ENCODE assay signal across 1 cellular context in genomic region chr11:69670158-69670845, GRCh38.
TF ChIP-seq lines count a peak whose summit lies in the region.

No MANE protein-coding gene starts in this region.

TF ChIP-seq in K562, 482 proteins besides CTCF, POLR2A, EP300 and RAD21 (continued from another document and continues in another):
- no peak for TF ChIP-seq RNF219 (CRISPR knock-in tag; IDR thresholded peaks at IDR 0.05)
- TF ChIP-seq ZNF668 (CRISPR knock-in tag; IDR thresholded peaks at IDR 0.05), result no peak
- TF ChIP-seq CBX3 (IDR thresholded peaks at IDR 0.05; ENCODE audit: borderline replicate concordance in 1 of 2, low read length in 2 of 2), result no peak
- no peak for TF ChIP-seq KLF1 (tag; IDR thresholded peaks at IDR 0.05)
- TF ChIP-seq ZBTB2 (IDR thresholded peaks at IDR 0.05), result no peak
- TF ChIP-seq ZNF561 (CRISPR knock-in tag; conservative IDR thresholded peaks at IDR 0.05), result no peak
- no peak for TF ChIP-seq TEAD4 (IDR thresholded peaks at IDR 0.05; ENCODE audit: low read length)
- TF ChIP-seq TEAD4 (CRISPR knock-in tag; IDR thresholded peaks at IDR 0.05; ENCODE audit: borderline replicate concordance), result no peak
- no peak for TF ChIP-seq CTBP1 (IDR thresholded peaks at IDR 0.05; ENCODE audit: borderline replicate concordance)
- TF ChIP-seq GTF2A2 (tag; IDR thresholded peaks at IDR 0.05), result no peak
- TF ChIP-seq USF1 (CRISPR knock-in tag; IDR thresholded peaks at IDR 0.05), result 0 out of 2 replicates have a peak, but pooled peaks have one; percentile 27
- no peak for TF ChIP-seq ELF1 (tag; IDR thresholded peaks at IDR 0.05)
- TF ChIP-seq KLF13 (tag; IDR thresholded peaks at IDR 0.05; ENCODE audit: borderline replicate concordance, low read depth), result no peak
- TF ChIP-seq ZBTB12 (CRISPR knock-in tag; IDR thresholded peaks at IDR 0.05), result no peak
- TF ChIP-seq CREB3 (tag; conservative IDR thresholded peaks at IDR 0.05; ENCODE audit: low read depth), result no peak
- TF ChIP-seq ATF7 (IDR thresholded peaks at IDR 0.05), result 0 out of 2 replicates have a peak, but pooled peaks have one; percentile 17
- no peak for TF ChIP-seq PHB (CRISPR knock-in tag; IDR thresholded peaks at IDR 0.05)
- no peak for TF ChIP-seq SRSF3 (IDR thresholded peaks at IDR 0.05; ENCODE audit: insufficient read depth, low read length)
- TF ChIP-seq ZNF75A (CRISPR knock-in tag; IDR thresholded peaks at IDR 0.05), result no peak
- no peak for TF ChIP-seq STAT5B (CRISPR knock-in tag; IDR thresholded peaks at IDR 0.05)
- no peak for TF ChIP-seq NFYB (IDR thresholded peaks at IDR 0.05; ENCODE audit: extremely low read depth, insufficient read length)
- no peak for TF ChIP-seq MTA3 (IDR thresholded peaks at IDR 0.05; ENCODE audit: borderline replicate concordance)
- TF ChIP-seq YY1 (IDR thresholded peaks at IDR 0.05; ENCODE audit: borderline replicate concordance in 1 of 3, control insufficient read depth in 1 of 3, extremely low read depth in 1 of 3, insufficient read depth in 3 of 3, insufficient read length in 1 of 3, insufficient replicate concordance in 2 of 3, low read depth in 1 of 3, low read length in 2 of 3), result peak in 1 of 3 experiments; percentile 11
- TF ChIP-seq ZNF384 (IDR thresholded peaks at IDR 0.05; ENCODE audit: low read depth, low read length), result no peak
- TF ChIP-seq ZNF707 (CRISPR knock-in tag; conservative IDR thresholded peaks at IDR 0.05), result no peak
- TF ChIP-seq PHB2 (IDR thresholded peaks at IDR 0.05; ENCODE audit: low read depth), result no peak
- no peak for TF ChIP-seq ZNF133 (CRISPR knock-in tag; IDR thresholded peaks at IDR 0.05)
- TF ChIP-seq NFE2 (IDR thresholded peaks at IDR 0.05; ENCODE audit: low read depth), result no peak
- TF ChIP-seq, protein P1, sequence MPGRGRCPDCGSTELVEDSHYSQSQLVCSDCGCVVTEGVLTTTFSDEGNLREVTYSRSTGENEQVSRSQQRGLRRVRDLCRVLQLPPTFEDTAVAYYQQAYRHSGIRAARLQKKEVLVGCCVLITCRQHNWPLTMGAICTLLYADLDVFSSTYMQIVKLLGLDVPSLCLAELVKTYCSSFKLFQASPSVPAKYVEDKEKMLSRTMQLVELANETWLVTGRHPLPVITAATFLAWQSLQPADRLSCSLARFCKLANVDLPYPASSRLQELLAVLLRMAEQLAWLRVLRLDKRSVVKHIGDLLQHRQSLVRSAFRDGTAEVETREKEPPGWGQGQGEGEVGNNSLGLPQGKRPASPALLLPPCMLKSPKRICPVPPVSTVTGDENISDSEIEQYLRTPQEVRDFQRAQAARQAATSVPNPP (IDR thresholded peaks at IDR 0.05; ENCODE audit: borderline replicate concordance, insufficient read depth, insufficient read length), result no peak
- no peak for TF ChIP-seq ZNF511 (CRISPR knock-in tag; IDR thresholded peaks at IDR 0.05)
- no peak for TF ChIP-seq KHSRP (IDR thresholded peaks at IDR 0.05)
- no peak for TF ChIP-seq ZNF76 (CRISPR knock-in tag; IDR thresholded peaks at IDR 0.05; ENCODE audit: borderline replicate concordance)
- TF ChIP-seq HINFP (tag; conservative IDR thresholded peaks at IDR 0.05; ENCODE audit: low read depth), result no peak
- TF ChIP-seq THAP12 (CRISPR knock-in tag; IDR thresholded peaks at IDR 0.05), result no peak
- TF ChIP-seq ZBTB43 (CRISPR knock-in tag; IDR thresholded peaks at IDR 0.05), result no peak
- no peak for TF ChIP-seq ZNF431 (CRISPR knock-in tag; IDR thresholded peaks at IDR 0.05)
- no peak for TF ChIP-seq MAFF (IDR thresholded peaks at IDR 0.05; ENCODE audit: low read length)
- TF ChIP-seq ZNF77 (CRISPR knock-in tag; IDR thresholded peaks at IDR 0.05), result no peak
- TF ChIP-seq NCOA2 (IDR thresholded peaks at IDR 0.05; ENCODE audit: partially characterized antibody in 2 of 2), result no peak
- TF ChIP-seq ATF3 (IDR thresholded peaks at IDR 0.05), result no peak
- 0 out of 2 replicates have a peak, but pooled peaks have one; percentile 27 for TF ChIP-seq ATF3 (CRISPR knock-in tag; conservative IDR thresholded peaks at IDR 0.05)
- TF ChIP-seq MYNN (IDR thresholded peaks at IDR 0.05), result peak; percentile 42; the same call in 1 of the 2 replicates
- TF ChIP-seq MYNN (CRISPR knock-in tag; IDR thresholded peaks at IDR 0.05), result no peak
- no peak for TF ChIP-seq ARID3B (CRISPR knock-in tag; IDR thresholded peaks at IDR 0.05; ENCODE audit: borderline replicate concordance)
- 0 out of 2 replicates have a peak, but pooled peaks have one; percentile 38 for TF ChIP-seq DEAF1 (CRISPR knock-in tag; IDR thresholded peaks at IDR 0.05)
- no peak for TF ChIP-seq HLTF (IDR thresholded peaks at IDR 0.05)
- no peak for TF ChIP-seq NFRKB (IDR thresholded peaks at IDR 0.05; ENCODE audit: low read depth)
